In genomic region chr1:56578963-56579875, GRCh38 we compare ENCODE assay signal across 1 cellular context.
TF ChIP-seq lines count a peak whose summit lies in the region.

Gene PLPP3 (minus strand): TSS chr1:56579563. CDS start chr1:56579016, 547 bp downstream.

TF ChIP-seq in HEK293, 187 proteins besides CTCF, POLR2A, EP300 and RAD21 (continued from another document and continues in another):
- TF ChIP-seq PRDM2 (tag by site-specific recombination; IDR thresholded peaks at IDR 0.05; ENCODE audit: borderline replicate concordance), result no peak
- peak; percentile 19; the same call in 1 of the 2 replicates for TF ChIP-seq ZNF596 (tag by site-specific recombination; IDR thresholded peaks at IDR 0.05)
- no peak for TF ChIP-seq KLF1 (tag by site-specific recombination; IDR thresholded peaks at IDR 0.05)
- TF ChIP-seq ZNF473 (tag by site-specific recombination; IDR thresholded peaks at IDR 0.05), result no peak
- peak; percentile 41 for TF ChIP-seq ZNF654 (tag by site-specific recombination; IDR thresholded peaks at IDR 0.05; ENCODE audit: low read depth)
- TF ChIP-seq ZNF660 (tag by site-specific recombination; IDR thresholded peaks at IDR 0.05), result peak; percentile 31; the same call in 1 of the 2 replicates
- TF ChIP-seq SP7 (tag by site-specific recombination; IDR thresholded peaks at IDR 0.05), result 0 out of 2 replicates have a peak, but pooled peaks have one; percentile 41
- no peak for TF ChIP-seq ZNF416 (tag by site-specific recombination; IDR thresholded peaks at IDR 0.05)
- TF ChIP-seq ZNF23 (tag by site-specific recombination; IDR thresholded peaks at IDR 0.05; ENCODE audit: borderline replicate concordance), result no peak
- no peak for TF ChIP-seq MYNN (tag by site-specific recombination; IDR thresholded peaks at IDR 0.05; ENCODE audit: borderline replicate concordance)
- peak; percentile 83 for TF ChIP-seq ZXDB (tag by site-specific recombination; IDR thresholded peaks at IDR 0.05)
- TF ChIP-seq ZNF624 (tag by site-specific recombination; IDR thresholded peaks at IDR 0.05), result no peak
- peak; percentile 36 for TF ChIP-seq ZSCAN30 (tag by site-specific recombination; IDR thresholded peaks at IDR 0.05)
- no peak for TF ChIP-seq ZNF792 (tag by site-specific recombination; IDR thresholded peaks at IDR 0.05)
- TF ChIP-seq ZNF280C (tag by site-specific recombination; IDR thresholded peaks at IDR 0.05), result no peak
- no peak for TF ChIP-seq ZNF830 (tag by site-specific recombination; IDR thresholded peaks at IDR 0.05; ENCODE audit: low read depth)
- no peak for TF ChIP-seq ZNF580 (tag by site-specific recombination; IDR thresholded peaks at IDR 0.05)
- no peak for TF ChIP-seq ZFP3 (tag by site-specific recombination; IDR thresholded peaks at IDR 0.05; ENCODE audit: low read depth)
- no peak for TF ChIP-seq ZBTB49 (tag by site-specific recombination; IDR thresholded peaks at IDR 0.05; ENCODE audit: low read depth)
- TF ChIP-seq ZSCAN16 (tag by site-specific recombination; IDR thresholded peaks at IDR 0.05), result no peak
- TF ChIP-seq TSHZ1 (tag by site-specific recombination; IDR thresholded peaks at IDR 0.05; ENCODE audit: borderline replicate concordance), result no peak
- TF ChIP-seq ZNF664 (tag by site-specific recombination; IDR thresholded peaks at IDR 0.05), result no peak
- TF ChIP-seq ZNF76 (tag by site-specific recombination; IDR thresholded peaks at IDR 0.05; ENCODE audit: borderline replicate concordance, low read depth), result no peak
- TF ChIP-seq ZSCAN18 (tag by site-specific recombination; IDR thresholded peaks at IDR 0.05), result no peak
- TF ChIP-seq AEBP2 (tag by site-specific recombination; IDR thresholded peaks at IDR 0.05; ENCODE audit: borderline replicate concordance), result no peak
- no peak for TF ChIP-seq ZNF514 (tag by site-specific recombination; IDR thresholded peaks at IDR 0.05)
- no peak for TF ChIP-seq ZNF704 (tag by site-specific recombination; IDR thresholded peaks at IDR 0.05)
- no peak for TF ChIP-seq ZNF211 (tag by site-specific recombination; IDR thresholded peaks at IDR 0.05; ENCODE audit: low read depth)
- peak; percentile 93 for TF ChIP-seq EGR2 (tag by site-specific recombination; IDR thresholded peaks at IDR 0.05; ENCODE audit: low read depth)
- TF ChIP-seq ZNF645 (tag by site-specific recombination; IDR thresholded peaks at IDR 0.05), result no peak
- TF ChIP-seq KLF8 (tag by site-specific recombination; IDR thresholded peaks at IDR 0.05), result no peak
- 0 out of 2 replicates have a peak, but pooled peaks have one; percentile 59 for TF ChIP-seq ZNF2 (tag by site-specific recombination; IDR thresholded peaks at IDR 0.05)
- TF ChIP-seq ZNF510 (tag by site-specific recombination; IDR thresholded peaks at IDR 0.05; ENCODE audit: insufficient replicate concordance), result no peak
- no peak for TF ChIP-seq ZNF169 (tag by site-specific recombination; IDR thresholded peaks at IDR 0.05)
- TF ChIP-seq ZNF148 (tag by site-specific recombination; IDR thresholded peaks at IDR 0.05; ENCODE audit: borderline replicate concordance), result no peak
